19 cellular contexts compared by ENCODE assay signal in genomic region chr11:2660357-2660939, GRCh38. TPM values are rescaled to one million over a fixed set of nuclear protein-coding genes. Genes with fewer than 3 reads are reported as not detected.
DNase-seq lines count a peak whose midpoint lies in the region; ATAC-seq, FAIRE-seq and TF ChIP-seq lines count a peak whose summit lies in the region.
"Had no signal": no experiment of that assay in that cellular context is flagged by ENCODE, and none has a peak within 500 bp of the region (broad histone marks: within the 10 kb centered on the region; RNA-seq: fewer than 3 reads in every experiment).

No MANE protein-coding gene starts in this region.

- H3K9ac ChIP-seq in K562 (ENCODE audit: insufficient read depth in 1 of 2, low read depth in 2 of 2, low read length in 2 of 2), result no peak overlapping the region
- H3K9ac ChIP-seq: BLaER1 had no signal

- intact Hi-C loops in Caco-2 (cut with micrococcal nuclease; ENCODE audit: unreplicated experiment), result no loop called here
- intact Hi-C loops in K562 (cut with micrococcal nuclease), result no loop called here

- H3K4me2 ChIP-seq in K562 (ENCODE audit: insufficient read depth, low read length) (no peak overlapping the region), osteoblast (ENCODE audit: insufficient read depth, low read length) (no peak overlapping the region)
- H3K4me2 ChIP-seq: BLaER1, GM23338 had no signal

- H3K9me3 Mint-ChIP-seq in Caco-2 (ENCODE audit: unreplicated experiment), result peaks cover 55% of the 10 kb centered on the region

- in situ Hi-C loops in K562 (cut with MboI), result no loop called here

- H4K20me1 ChIP-seq in K562 (replicated peaks; ENCODE audit: control insufficient read depth, insufficient read depth, low read length) (no peaks in the 10 kb centered on the region), osteoblast (ENCODE audit: insufficient read depth, low read length) (peaks cover 13% of the 10 kb centered on the region)
- H4K20me1 ChIP-seq: BLaER1 had no signal

- H3K9me1 ChIP-seq in K562 (ENCODE audit: control insufficient read depth, insufficient read depth, low read length), result no peaks in the 10 kb centered on the region

- no peak for TF ChIP-seq CTCF in Caco-2 (IDR thresholded peaks at IDR 0.05; ENCODE audit: insufficient read depth in 1 of 2, low read depth in 1 of 2, low read length in 1 of 2, severe bottlenecking in 1 of 2, unreplicated experiment in 1 of 2)
- no peak for TF ChIP-seq CTCF in K562 (IDR thresholded peaks at IDR 0.05 in 2 of 3, conservative IDR thresholded peaks at IDR 0.05 in 1 of 3; ENCODE audit: insufficient read depth in 2 of 3, low read depth in 1 of 3, low read length in 3 of 3)
- TF ChIP-seq CTCF in osteoblast (IDR thresholded peaks at IDR 0.05; ENCODE audit: extremely low read depth, low read depth, low read length), result no peak

- H3K79me2 ChIP-seq in K562 (ENCODE audit: control insufficient read depth, insufficient read depth, low read length), result no peaks in the 10 kb centered on the region
- peaks cover 2% of the 10 kb centered on the region for H3K79me2 ChIP-seq in osteoblast (ENCODE audit: insufficient read depth, low read length)

- H3K27me3 ChIP-seq in Caco-2 (replicated peaks; ENCODE audit: control insufficient read depth, insufficient read depth, low read length), result no peaks in the 10 kb centered on the region
- H3K27me3 ChIP-seq in H7 (ENCODE audit: control insufficient read depth, insufficient read depth, low read length), result peaks cover 2% of the 10 kb centered on the region; the same call in 1 of the 2 replicates
- H3K27me3 ChIP-seq in K562 (ENCODE audit: control insufficient read depth in 2 of 2, insufficient read depth in 2 of 2, low read length in 2 of 2), result no peaks in the 10 kb centered on the region
- no peaks in the 10 kb centered on the region for H3K27me3 ChIP-seq in osteoblast (ENCODE audit: insufficient read depth, low read length)
- H3K27me3 ChIP-seq: BLaER1 had no signal

- CTCF ChIA-PET in Caco-2 (lab: Charles Lee), result no interaction called here
- CTCF ChIA-PET in K562 (lab: Yijun Ruan, JAX; ENCODE audit: low intra/inter-chr PET ratio), result no interaction called here

- H3K4me3 ChIP-seq in Caco-2 (ENCODE audit: low read depth, low read length) (no peak overlapping the region), H7 (ENCODE audit: insufficient read depth, low read depth, low read length) (no peak overlapping the region), K562 (no peak overlapping the region), osteoblast (ENCODE audit: insufficient read depth, low read length) (no peak overlapping the region)
- H3K4me3 ChIP-seq: BLaER1, GM23338 had no signal

- TF ChIP-seq RAD21 in K562 (CRISPR knock-in tag; conservative IDR thresholded peaks at IDR 0.05 in 1 of 2, IDR thresholded peaks at IDR 0.05 in 1 of 2), result no peak

- DNase-seq in Caco-2, result no peak
- peak; percentile 10 for DNase-seq in H7
- DNase-seq in K562 (ENCODE audit: extremely low read depth in 1 of 4, low spot score in 3 of 4), result no peak
- peak; percentile 47 for DNase-seq in osteoblast (ENCODE audit: insufficient read length, low spot score, missing footprints)
- DNase-seq in COLO829 (ENCODE audit: low spot score), result no peak
- DNase-seq: Calu3; CD4-positive, CD25-positive, alpha-beta regulatory T cell; CD8-positive, alpha-beta T cell; DMS53; DMS79 treated with DMSO at 0.1 percent for 48 hours; GF-D8; HCEC 1CT had no signal

- BruUV-seq in Caco-2 (replicated peaks; lab: Mats Ljungman, UMichigan), result no TSS peak
- BruUV-seq in K562 (replicated peaks; lab: Mats Ljungman, UMichigan), result no TSS peak

- peaks cover 73% of the 10 kb centered on the region for H3K9me3 ChIP-seq in Caco-2
- peaks cover 35% of the 10 kb centered on the region for H3K9me3 ChIP-seq in K562 (replicated peaks; ENCODE audit: control insufficient read depth, insufficient read depth, low read depth, low read length)
- H3K9me3 ChIP-seq in osteoblast (ENCODE audit: low read depth, low read length), result peaks cover 29% of the 10 kb centered on the region

- FAIRE-seq in K562 (lab: Jason Lieb, UNC), result no peak
- FAIRE-seq: GM12892 had no signal

- H3K27ac Mint-ChIP-seq in Caco-2 (ENCODE audit: unreplicated experiment), result peak overlapping the region; percentile 5
- H3K27ac Mint-ChIP-seq: B cell; CD4-positive, CD25-positive, alpha-beta regulatory T cell; CD8-positive, alpha-beta T cell; GM23338 had no signal

- H3K4me1 ChIP-seq in Caco-2 (no peaks in the 10 kb centered on the region), K562 (replicated peaks in 1 of 2; ENCODE audit: control insufficient read depth in 2 of 2, insufficient read depth in 2 of 2, low read length in 2 of 2) (no peaks in the 10 kb centered on the region), osteoblast (ENCODE audit: insufficient read depth, low read length) (no peaks in the 10 kb centered on the region)

- peaks cover 72% of the 10 kb centered on the region for H3K36me3 Mint-ChIP-seq in Caco-2 (ENCODE audit: insufficient read depth, unreplicated experiment)

- POLR2A ChIA-PET in Caco-2 (lab: Charles Lee) (interaction anchor here (0.6 kb wide), 1 partner anchor 23 kb away, joined by 4 read pairs; no protein-coding TSS in a partner anchor), K562 (lab: Yijun Ruan, JAX) (interaction anchor here (0.5 to 1.2 kb wide), 2 partner anchors 21 to 30 kb away, joined by 3 to 4 read pairs; no protein-coding TSS in a partner anchor)

- H3K27me3 Mint-ChIP-seq in Caco-2 (ENCODE audit: insufficient read depth, unreplicated experiment), result no peaks in the 10 kb centered on the region
- H3K27me3 Mint-ChIP-seq: B cell; CD4-positive, CD25-positive, alpha-beta regulatory T cell had no signal

- H3K4me1 Mint-ChIP-seq in Caco-2 (ENCODE audit: low read depth, unreplicated experiment), result no peaks in the 10 kb centered on the region
- H3K4me1 Mint-ChIP-seq: B cell, GM23338 had no signal

- H2AFZ ChIP-seq in K562 (ENCODE audit: low read depth, low read length), result no peak overlapping the region
- H2AFZ ChIP-seq in osteoblast (ENCODE audit: low read length), result no peak overlapping the region
- H2AFZ ChIP-seq: GM23338 had no signal

- no peak for TF ChIP-seq POLR2A in K562 (conservative IDR thresholded peaks at IDR 0.05)

- H3K36me3 ChIP-seq in Caco-2 (ENCODE audit: control insufficient read depth, insufficient read depth, low read length) (peaks cover 10% of the 10 kb centered on the region), H7 (replicated peaks; ENCODE audit: control insufficient read depth, insufficient read depth, low read length) (peaks cover 1% of the 10 kb centered on the region; the same call in 1 of the 2 replicates), K562 (ENCODE audit: control insufficient read depth, insufficient read depth, low read length) (peaks cover 7% of the 10 kb centered on the region; the same call in 1 of the 3 replicates), osteoblast (ENCODE audit: insufficient read depth, low read length) (peaks cover 10% of the 10 kb centered on the region)

- WGBS in K562 (ENCODE audit: insufficient coverage, low coverage, missing lambda C conversion rate), result 67% methylated on average over 2 of the region's 2 CpGs

- H3K27ac ChIP-seq in K562 (ENCODE audit: extremely low read depth, low read depth, low read length) (no peak overlapping the region), osteoblast (ENCODE audit: low read depth, low read length) (no peak overlapping the region)
- H3K27ac ChIP-seq: BLaER1, C4-2B had no signal

- TF ChIP-seq EP300 in K562 (IDR thresholded peaks at IDR 0.05; ENCODE audit: low read length), result no peak

- no peak overlapping the region for H3K4me3 Mint-ChIP-seq in Caco-2 (ENCODE audit: unreplicated experiment)
- H3K4me3 Mint-ChIP-seq: B cell; CD4-positive, CD25-positive, alpha-beta regulatory T cell; CD8-positive, alpha-beta T cell; GM23338 had no signal

- no peak for ATAC-seq in K562
- no peak for ATAC-seq in HG03045 (IDR thresholded peaks at IDR 0.05; ENCODE audit: unreplicated experiment)
- ATAC-seq in activated CD4-positive, CD25-positive, alpha-beta regulatory T cell treated with anti-CD3 and anti-CD28 coated beads, Interleukin-2, amount 50 U/mL, for 24 hours, result no peak
- ATAC-seq: CD8-positive, alpha-beta T cell; GM23338 had no signal

TF ChIP-seq in K562, 482 proteins besides CTCF, POLR2A, EP300 and RAD21 (continues in another document):
- TF ChIP-seq SIX5 (IDR thresholded peaks at IDR 0.05; ENCODE audit: borderline replicate concordance in 1 of 2, insufficient read depth in 1 of 2, low read depth in 1 of 2, low read length in 2 of 2) (no peak), ZNF695 (CRISPR knock-in tag; IDR thresholded peaks at IDR 0.05) (no peak), SRSF1 (IDR thresholded peaks at IDR 0.05; ENCODE audit: low read depth, low read length) (no peak), TRIM24 (IDR thresholded peaks at IDR 0.05) (0 out of 4 replicates have a peak, but pooled peaks of 1 of the 2 experiments have one; percentile 22), TRIM28 (IDR thresholded peaks at IDR 0.05) (peak; percentile 38; the same call in 1 of the 2 replicates), ZNF75A (CRISPR knock-in tag; IDR thresholded peaks at IDR 0.05) (peak; percentile 97)

RNA-seq across cellular contexts. Expression of gene KCNQ1OT1, which starts 39.3 kb away (rescaled TPM):
- 7.5 and 8.2 TPM in 2 replicates for total RNA-seq in Caco-2 (2022)
- total RNA-seq in H7 (2014; rRNA removed; shearing (Covaris generic)), result 0.83 and 1.9 TPM in 2 replicates
- 32.7 and 48.2 TPM in 2 replicates for total RNA-seq in K562 (2011; cell fraction: chromatin; rRNA removed; ENCODE audit: low replicate concordance)
- 15.8 and 20.9 TPM in 2 replicates for total RNA-seq in K562 (2011; cell fraction: nucleolus; rRNA removed)
- 36.4 and 61.6 TPM in 2 replicates for total RNA-seq in K562 (2011; cell fraction: nucleoplasm; rRNA removed)
- 1.2 and 1.3 TPM in 2 replicates for total RNA-seq in K562 (2014; rRNA removed)
- 2.0 TPM in 2 replicates for total RNA-seq in K562 (2014; rRNA removed; fragmentation: Illumina TruSeq; extraction: Trizol)
- total RNA-seq in K562 (2015; rRNA removed; fragmentation: Illumina TruSeq; extraction: Trizol), result 2.2 and 2.3 TPM in 2 replicates
- total RNA-seq in K562 (2021), result 1.4 and 1.7 TPM in 2 replicates
- polyA plus RNA-seq in K562 (2011; rRNA removed), result 0.74 and 0.92 TPM in 2 replicates
- polyA plus RNA-seq in K562 (2011; cell fraction: cytosol; rRNA removed), result 0.06 and 0.15 TPM in 2 replicates
- polyA plus RNA-seq in K562 (2011; cell fraction: nucleus; rRNA removed), result 5.9 and 6.5 TPM in 2 replicates
- 0.38 and 0.66 TPM in 2 replicates for polyA plus RNA-seq in K562 (2012)
- 0.48 and 0.51 TPM in 2 replicates for polyA plus RNA-seq in K562 (2014; fragmentation: Illumina TruSeq; extraction: Trizol)
- polyA plus RNA-seq in K562 (2014; fragmentation: Nextera tagmentation; extraction: Ambion mirVana), result under 1 TPM; 0.04 to 0.17 TPM
- polyA plus RNA-seq in K562 (2014; rRNA removed), result 0.50 and 0.64 TPM in 2 replicates
- polyA minus RNA-seq in K562 (2011; rRNA and poly(A)+ RNA removed), result 7.7 and 12.9 TPM in 2 replicates
- 0.48 and 1.0 TPM in 2 replicates for polyA minus RNA-seq in K562 (2011; cell fraction: cytosol; rRNA and poly(A)+ RNA removed)
- polyA minus RNA-seq in K562 (2011; cell fraction: nucleus; rRNA and poly(A)+ RNA removed), result 15.9 and 28.0 TPM in 2 replicates
- 5.1 and 6.2 TPM in 2 replicates for total RNA-seq in osteoblast

Comparison
In these comparisons a context has a peak if more than half of its experiments do, and no peak if none do; other contexts are left out.
1. DNase-seq: peak in H7 (single experiment) and osteoblast (single experiment); none in Caco-2 (0 of 2), K562 (0 of 4) and COLO829 (single experiment).